ENCODE assay signal across 28 cellular contexts in the genomic region with DNA sequence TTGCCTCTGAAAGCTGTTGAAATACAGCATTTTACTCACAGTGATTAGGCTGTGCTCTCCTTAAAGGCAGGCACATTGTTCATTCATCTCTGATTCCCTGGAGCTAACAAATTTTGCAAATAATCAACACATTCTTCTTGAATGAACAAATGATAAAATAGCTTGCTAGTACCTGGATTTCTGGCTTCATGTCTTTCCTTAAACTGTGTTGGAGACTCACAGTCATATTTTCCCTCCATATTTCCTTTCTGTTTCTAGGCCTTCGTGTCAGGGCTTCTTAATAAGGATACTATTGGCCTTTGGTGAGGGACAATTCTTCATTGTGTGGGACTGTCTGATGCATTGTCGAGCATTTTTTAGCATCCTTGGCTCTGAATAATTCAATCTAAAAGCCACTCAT. TPM values are rescaled to one million over a fixed set of nuclear protein-coding genes. Genes with fewer than 3 reads are reported as not detected.
DNase-seq lines count a peak whose midpoint lies in the region; ATAC-seq and TF ChIP-seq lines count a peak whose summit lies in the region.
"Had no signal": no experiment of that assay in that cellular context is flagged by ENCODE, and none has a peak within 500 bp of the region (broad histone marks: within the 10 kb centered on the region; RNA-seq: fewer than 3 reads in every experiment).

No MANE protein-coding gene starts in this region.

- H3K4me1 Mint-ChIP-seq in activated CD4-positive, alpha-beta T cell treated with anti-CD3 and anti-CD28 coated beads for 36 hours, result peaks cover 49% of the 10 kb centered on the region
- H3K4me1 Mint-ChIP-seq in activated CD4-positive, alpha-beta T cell treated with anti-CD3 and anti-CD28 coated beads, Interleukin-2, amount 10 ng/mL, durations not matched to agents 7 days and 5 days, result peaks cover 21% of the 10 kb centered on the region
- H3K4me1 Mint-ChIP-seq in stimulated activated naive CD8-positive, alpha-beta T cell treated with anti-CD3 and anti-CD28 coated beads, Interleukin-15, Interleukin-2, amounts not matched to agents 100 ng/mL and 50 ng/mL, for 24 hours (ENCODE audit: low read depth), result peaks cover 67% of the 10 kb centered on the region
- H3K4me1 Mint-ChIP-seq in stimulated activated naive CD8-positive, alpha-beta T cell treated with anti-CD3 and anti-CD28 coated beads, Interleukin-15, amount 100 ng/mL, for 72 hours, result peaks cover 58% of the 10 kb centered on the region
- H3K4me1 Mint-ChIP-seq in CD14-positive monocyte (peaks cover 7% of the 10 kb centered on the region), GM23338 (peaks cover 2% of the 10 kb centered on the region; the same call in 2 of the 3 replicates)
- H3K4me1 Mint-ChIP-seq: nephron progenitor cell had no signal

- no peaks in the 10 kb centered on the region for H3K27me3 Mint-ChIP-seq in activated CD4-positive, alpha-beta T cell treated with anti-CD3 and anti-CD28 coated beads for 36 hours
- H3K27me3 Mint-ChIP-seq in activated CD4-positive, alpha-beta T cell treated with anti-CD3 and anti-CD28 coated beads, Interleukin-2, amount 10 ng/mL, durations not matched to agents 7 days and 5 days, result no peaks in the 10 kb centered on the region
- no peaks in the 10 kb centered on the region for H3K27me3 Mint-ChIP-seq in stimulated activated naive CD8-positive, alpha-beta T cell treated with anti-CD3 and anti-CD28 coated beads, Interleukin-15, Interleukin-2, amounts not matched to agents 100 ng/mL and 50 ng/mL, for 24 hours
- no peaks in the 10 kb centered on the region for H3K27me3 Mint-ChIP-seq in stimulated activated naive CD8-positive, alpha-beta T cell treated with anti-CD3 and anti-CD28 coated beads, Interleukin-15, amount 100 ng/mL, for 72 hours
- H3K27me3 Mint-ChIP-seq in CD14-positive monocyte (ENCODE audit: low read depth in 3 of 3), result peaks cover 0 to 2% (median 2%) of the 10 kb centered on the region in 3 donors
- no peaks in the 10 kb centered on the region for H3K27me3 Mint-ChIP-seq in GM23338 (ENCODE audit: insufficient read depth, low read depth, poor library complexity)

- H3K4me3 ChIP-seq in GM23338, result no peak overlapping the region
- H3K4me3 ChIP-seq: gastroesophageal sphincter, K562, upper lobe of right lung had no signal

- H2AFZ ChIP-seq in GM23338, result no peak overlapping the region

- CTCF ChIA-PET in activated CD4-positive, alpha-beta T cell treated with anti-CD3 and anti-CD28 coated beads for 36 hours (lab: Charles Lee), result no interaction called here
- CTCF ChIA-PET in activated CD4-positive, alpha-beta T cell treated with anti-CD3 and anti-CD28 coated beads, Interleukin-2, amount 10 ng/mL, durations not matched to agents 7 days and 5 days (lab: Charles Lee), result no interaction called here

- H3K9me3 Mint-ChIP-seq in activated CD4-positive, alpha-beta T cell treated with anti-CD3 and anti-CD28 coated beads for 36 hours (ENCODE audit: low read depth), result peaks cover 3% of the 10 kb centered on the region
- H3K9me3 Mint-ChIP-seq in activated CD4-positive, alpha-beta T cell treated with anti-CD3 and anti-CD28 coated beads, Interleukin-2, amount 10 ng/mL, durations not matched to agents 7 days and 5 days, result no peaks in the 10 kb centered on the region
- peaks cover 4% of the 10 kb centered on the region for H3K9me3 Mint-ChIP-seq in stimulated activated naive CD8-positive, alpha-beta T cell treated with anti-CD3 and anti-CD28 coated beads, Interleukin-15, Interleukin-2, amounts not matched to agents 100 ng/mL and 50 ng/mL, for 24 hours
- peaks cover 4 to 5% of the 10 kb centered on the region in 2 donors for H3K9me3 Mint-ChIP-seq in stimulated activated naive CD8-positive, alpha-beta T cell treated with anti-CD3 and anti-CD28 coated beads, Interleukin-15, amount 100 ng/mL, for 72 hours
- H3K9me3 Mint-ChIP-seq in CD14-positive monocyte (no peaks in the 10 kb centered on the region), GM23338 (no peaks in the 10 kb centered on the region)
- H3K9me3 Mint-ChIP-seq: nephron progenitor cell had no signal

- no peak overlapping the region for H3K4me2 ChIP-seq in GM23338

- H3K4me1 ChIP-seq in GM23338 (ENCODE audit: insufficient read depth), result no peaks in the 10 kb centered on the region
- H3K4me1 ChIP-seq: gastroesophageal sphincter, upper lobe of right lung had no signal

- intact Hi-C loops in activated CD4-positive, alpha-beta T cell treated with anti-CD3 and anti-CD28 coated beads for 36 hours (cut with DNase I, micrococcal nuclease), result loop anchor here in 1 of 2 experiments (5.0 kb wide), 1 partner anchor 33 kb away; no protein-coding TSS in a partner anchor
- intact Hi-C loops in CD14-positive monocyte (cut with micrococcal nuclease), result no loop called here

- DNase-seq in activated CD4-positive, alpha-beta T cell treated with anti-CD3 and anti-CD28 coated beads for 36 hours, result no peak
- DNase-seq in activated CD4-positive, alpha-beta T cell treated with anti-CD3 and anti-CD28 coated beads, Interleukin-2, amount 10 ng/mL, durations not matched to agents 7 days and 5 days, result no peak
- DNase-seq in stimulated activated naive CD8-positive, alpha-beta T cell treated with anti-CD3 and anti-CD28 coated beads, Interleukin-15, amount 100 ng/mL, for 72 hours, result no peak
- peak; percentile 63 for DNase-seq in inferior parietal cortex (ENCODE audit: extremely low spot score)
- DNase-seq in CD14-positive monocyte (ENCODE audit: low spot score), result no peak
- DNase-seq in GM23338 (ENCODE audit: low spot score), result no peak
- no peak for DNase-seq in ureter (ENCODE audit: low spot score)
- DNase-seq: activated CD4-positive, CD25-positive, alpha-beta regulatory T cell; Calu3; cerebellar nuclear complex; DMS79 treated with DMSO at 0.1 percent for 48 hours; GDM1; HCEC 1CT; NCI-H1105; NCI-H187; NCI-H510A; nephron progenitor cell; SIG-M5; stimulated activated CD4-positive, alpha-beta T cell treated with anti-CD3 and anti-CD28 coated beads, Interleukin-4, amount 100 ng/mL, for 24 hours; SW 1271; upper lobe of right lung had no signal

- no peaks in the 10 kb centered on the region for H4K20me1 ChIP-seq in GM23338 (replicated peaks; ENCODE audit: insufficient read depth)

- no peaks in the 10 kb centered on the region for H3K36me3 ChIP-seq in GM23338 (ENCODE audit: insufficient read depth)
- H3K36me3 ChIP-seq: gastroesophageal sphincter, upper lobe of right lung had no signal

- POLR2A ChIA-PET in activated CD4-positive, alpha-beta T cell treated with anti-CD3 and anti-CD28 coated beads for 36 hours (lab: Charles Lee), result no interaction called here
- POLR2A ChIA-PET in activated CD4-positive, alpha-beta T cell treated with anti-CD3 and anti-CD28 coated beads, Interleukin-2, amount 10 ng/mL, durations not matched to agents 7 days and 5 days (lab: Charles Lee), result no interaction called here

- peak overlapping the region; percentile 72 for H3K27ac Mint-ChIP-seq in activated CD4-positive, alpha-beta T cell treated with anti-CD3 and anti-CD28 coated beads for 36 hours
- H3K27ac Mint-ChIP-seq in activated CD4-positive, alpha-beta T cell treated with anti-CD3 and anti-CD28 coated beads, Interleukin-2, amount 10 ng/mL, durations not matched to agents 7 days and 5 days, result no peak overlapping the region
- peak overlapping the region; percentile 78 for H3K27ac Mint-ChIP-seq in stimulated activated naive CD8-positive, alpha-beta T cell treated with anti-CD3 and anti-CD28 coated beads, Interleukin-15, Interleukin-2, amounts not matched to agents 100 ng/mL and 50 ng/mL, for 24 hours
- peak overlapping the region in 1 of 2 donors; percentile 21 for H3K27ac Mint-ChIP-seq in stimulated activated naive CD8-positive, alpha-beta T cell treated with anti-CD3 and anti-CD28 coated beads, Interleukin-15, amount 100 ng/mL, for 72 hours
- H3K27ac Mint-ChIP-seq in CD14-positive monocyte (no peak overlapping the region), GM23338 (no peak overlapping the region)
- H3K27ac Mint-ChIP-seq: memory B cell, nephron progenitor cell had no signal

- H3K79me2 ChIP-seq in GM23338 (replicated peaks; ENCODE audit: insufficient read depth), result no peaks in the 10 kb centered on the region

- TF ChIP-seq CTCF in CD14-positive monocyte (IDR thresholded peaks at IDR 0.05) (no peak), GM23338 (conservative IDR thresholded peaks at IDR 0.05; ENCODE audit: low read depth in 2 of 2) (no peak)

- H3K27ac ChIP-seq in GM23338 (ENCODE audit: low read depth), result no peak overlapping the region
- H3K27ac ChIP-seq: gastroesophageal sphincter, upper lobe of right lung had no signal

- no peaks in the 10 kb centered on the region for H3K9me2 ChIP-seq in GM23338 (ENCODE audit: insufficient read depth)

- peaks cover 7% of the 10 kb centered on the region for H3K36me3 Mint-ChIP-seq in activated CD4-positive, alpha-beta T cell treated with anti-CD3 and anti-CD28 coated beads for 36 hours (ENCODE audit: low read depth)
- H3K36me3 Mint-ChIP-seq in activated CD4-positive, alpha-beta T cell treated with anti-CD3 and anti-CD28 coated beads, Interleukin-2, amount 10 ng/mL, durations not matched to agents 7 days and 5 days (ENCODE audit: low read depth), result no peaks in the 10 kb centered on the region
- peaks cover 3% of the 10 kb centered on the region for H3K36me3 Mint-ChIP-seq in stimulated activated naive CD8-positive, alpha-beta T cell treated with anti-CD3 and anti-CD28 coated beads, Interleukin-15, Interleukin-2, amounts not matched to agents 100 ng/mL and 50 ng/mL, for 24 hours (ENCODE audit: low read depth)
- H3K36me3 Mint-ChIP-seq in CD14-positive monocyte (no peaks in the 10 kb centered on the region), GM23338 (ENCODE audit: low read depth) (no peaks in the 10 kb centered on the region)
- H3K36me3 Mint-ChIP-seq: memory B cell had no signal

- peak overlapping the region; percentile 34 for H3K4me3 Mint-ChIP-seq in activated CD4-positive, alpha-beta T cell treated with anti-CD3 and anti-CD28 coated beads for 36 hours
- H3K4me3 Mint-ChIP-seq in activated CD4-positive, alpha-beta T cell treated with anti-CD3 and anti-CD28 coated beads, Interleukin-2, amount 10 ng/mL, durations not matched to agents 7 days and 5 days, result no peak overlapping the region
- H3K4me3 Mint-ChIP-seq in stimulated activated naive CD8-positive, alpha-beta T cell treated with anti-CD3 and anti-CD28 coated beads, Interleukin-15, Interleukin-2, amounts not matched to agents 100 ng/mL and 50 ng/mL, for 24 hours, result peak overlapping the region; percentile 62
- H3K4me3 Mint-ChIP-seq in stimulated activated naive CD8-positive, alpha-beta T cell treated with anti-CD3 and anti-CD28 coated beads, Interleukin-15, amount 100 ng/mL, for 72 hours, result peak overlapping the region in 1 of 2 donors; percentile 44
- no peak overlapping the region for H3K4me3 Mint-ChIP-seq in CD14-positive monocyte
- H3K4me3 Mint-ChIP-seq in GM23338, result no peak overlapping the region
- H3K4me3 Mint-ChIP-seq: memory B cell, nephron progenitor cell had no signal

- ATAC-seq in activated CD4-positive, alpha-beta T cell treated with anti-CD3 and anti-CD28 coated beads for 36 hours, result peak; percentile 11
- ATAC-seq in stimulated activated naive CD8-positive, alpha-beta T cell treated with anti-CD3 and anti-CD28 coated beads, Interleukin-15, amount 100 ng/mL, for 72 hours, result no peak
- no peak for ATAC-seq in GM23338
- ATAC-seq: gastroesophageal sphincter, K562, upper lobe of right lung had no signal

- H3F3A ChIP-seq in GM23338 (replicated peaks; ENCODE audit: low read depth), result no peaks in the 10 kb centered on the region

- no peaks in the 10 kb centered on the region for H3K27me3 ChIP-seq in GM23338 (ENCODE audit: insufficient read depth)
- H3K27me3 ChIP-seq: gastroesophageal sphincter, upper lobe of right lung had no signal

RNA-seq across cellular contexts. Expression of a gene that starts 9.7 kb away (rescaled TPM):
- total RNA-seq in activated CD4-positive, alpha-beta T cell treated with anti-CD3 and anti-CD28 coated beads for 36 hours, result 1 to 10 TPM; 4.5 to 5.7 TPM
- 1 to 10 TPM; 1.5 TPM for total RNA-seq in activated CD4-positive, alpha-beta T cell treated with anti-CD3 and anti-CD28 coated beads, Interleukin-2, amount 10 ng/mL, durations not matched to agents 7 days and 5 days
- polyA plus RNA-seq in CD14-positive monocyte (not detected), GM23338 (2016; fragmentation: Nextera tagmentation; extraction: Ambion mirVana) (not detected in 2 replicates)
- not detected in 2 replicates for total RNA-seq in GM23338 (2014; rRNA removed; shearing (Covaris generic))
- total RNA-seq in ureter, result 4.1 TPM
- total RNA-seq: Calu3 had no signal

RNA-seq across cellular contexts. Expression of a gene that starts 39.1 kb away (rescaled TPM):
- total RNA-seq in activated CD4-positive, alpha-beta T cell treated with anti-CD3 and anti-CD28 coated beads for 36 hours, result 10 to 100 TPM; 21.9 to 22.8 TPM
- under 1 TPM; 0.56 to 0.64 TPM for total RNA-seq in activated CD4-positive, alpha-beta T cell treated with anti-CD3 and anti-CD28 coated beads, Interleukin-2, amount 10 ng/mL, durations not matched to agents 7 days and 5 days
- polyA plus RNA-seq in CD14-positive monocyte (100 to 1,000 TPM; 176 to 373 TPM), GM23338 (2016; fragmentation: Nextera tagmentation; extraction: Ambion mirVana) (6.0 and 8.2 TPM in 2 replicates)
- 0.43 and 3.2 TPM in 2 replicates for total RNA-seq in GM23338 (2014; rRNA removed; shearing (Covaris generic))
- total RNA-seq in ureter, result 7.7 TPM
- total RNA-seq: A172 had no signal

RNA-seq across cellular contexts. Expression of a gene that starts 41.5 kb away (rescaled TPM):
- total RNA-seq in activated CD4-positive, alpha-beta T cell treated with anti-CD3 and anti-CD28 coated beads for 36 hours, result 100 to 1,000 TPM; 136 to 138 TPM
- total RNA-seq in activated CD4-positive, alpha-beta T cell treated with anti-CD3 and anti-CD28 coated beads, Interleukin-2, amount 10 ng/mL, durations not matched to agents 7 days and 5 days, result 100 to 1,000 TPM; 426 to 434 TPM
- polyA plus RNA-seq in CD14-positive monocyte, result 100 to 1,000 TPM in 1 of 2 donors, 10 to 100 TPM in 1; 89.3 to 111 TPM
- not detected in 2 replicates for total RNA-seq in GM23338 (2014; rRNA removed; shearing (Covaris generic))
- 0.26 TPM in 1 of 2 replicates, not detected in the other for polyA plus RNA-seq in GM23338 (2016; fragmentation: Nextera tagmentation; extraction: Ambion mirVana)
- total RNA-seq in ureter, result 6.2 TPM
- total RNA-seq: A172, Calu3, M059J, osteoblast had no signal

Comparison
In these comparisons a context has a peak if more than half of its experiments do, and no peak if none do; other contexts are left out.
1. H3K27ac Mint-ChIP-seq: peak in activated CD4-positive, alpha-beta T cell treated with anti-CD3 and anti-CD28 coated beads for 36 hours (single experiment) and stimulated activated naive CD8-positive, alpha-beta T cell treated with anti-CD3 and anti-CD28 coated beads, Interleukin-15, Interleukin-2, amounts not matched to agents 100 ng/mL and 50 ng/mL, for 24 hours (single experiment); none in activated CD4-positive, alpha-beta T cell treated with anti-CD3 and anti-CD28 coated beads, Interleukin-2, amount 10 ng/mL, durations not matched to agents 7 days and 5 days (single experiment), CD14-positive monocyte (0 of 7) and GM23338 (single experiment).
2. H3K4me3 Mint-ChIP-seq: peak in activated CD4-positive, alpha-beta T cell treated with anti-CD3 and anti-CD28 coated beads for 36 hours (single experiment) and stimulated activated naive CD8-positive, alpha-beta T cell treated with anti-CD3 and anti-CD28 coated beads, Interleukin-15, Interleukin-2, amounts not matched to agents 100 ng/mL and 50 ng/mL, for 24 hours (single experiment); none in activated CD4-positive, alpha-beta T cell treated with anti-CD3 and anti-CD28 coated beads, Interleukin-2, amount 10 ng/mL, durations not matched to agents 7 days and 5 days (single experiment), CD14-positive monocyte (0 of 2) and GM23338 (single experiment).
3. RNA of a gene that starts 41.5 kb away (total RNA-seq): 426 to 434 TPM in activated CD4-positive, alpha-beta T cell treated with anti-CD3 and anti-CD28 coated beads, Interleukin-2, amount 10 ng/mL, durations not matched to agents 7 days and 5 days and 136 to 138 TPM in activated CD4-positive, alpha-beta T cell treated with anti-CD3 and anti-CD28 coated beads for 36 hours; 6.2 TPM in ureter (single experiment) and not detected in GM23338; every median in the first group is over 10 times any median in the second.